27 cellular contexts compared by ENCODE assay signal in the genomic region with DNA sequence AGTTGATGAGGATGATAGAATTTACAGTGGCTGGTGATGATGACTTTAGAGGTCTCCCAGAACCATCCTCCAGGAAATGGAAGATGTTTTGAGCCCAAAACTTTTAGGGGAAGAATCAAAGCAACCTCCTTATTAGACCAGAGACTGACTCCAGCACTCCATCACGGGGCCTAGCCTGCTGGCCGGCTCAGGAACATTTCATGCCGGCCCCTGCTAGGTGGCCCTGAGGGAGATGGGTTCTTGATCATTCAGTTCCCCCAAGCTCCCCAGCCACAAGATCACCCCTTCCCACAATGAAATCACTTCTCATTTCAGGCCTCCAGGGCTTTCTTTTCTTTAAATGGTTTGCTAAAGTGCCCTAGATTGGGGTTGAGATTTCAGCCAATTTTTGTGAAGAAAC.
"Had no signal": no experiment of that assay in that cellular context is flagged by ENCODE, and none has a peak within 500 bp of the region (broad histone marks: within the 10 kb centered on the region; RNA-seq: fewer than 3 reads in every experiment).

No MANE protein-coding gene starts in this region.

- H3K4me1 Mint-ChIP-seq: stimulated activated effector memory CD8-positive, alpha-beta T cell treated with anti-CD3 and anti-CD28 coated beads, Interleukin-12 subunit alpha, Interleukin-12 subunit beta, amount 100 ng/mL, for 72 hours; stimulated activated memory B cell treated with anti-CD40 and anti-IgM and Interleukin-4, amounts not matched to agents 10 μg/mL and 1 μg/mL and 100 μg/mL, for 72 hours; stimulated activated naive B cell treated with anti-CD40 and anti-IgM and Interleukin-4, amounts not matched to agents 10 μg/mL and 1 μg/mL and 100 μg/mL, for 72 hours; stimulated activated naive CD8-positive, alpha-beta T cell treated with anti-CD3 and anti-CD28 coated beads, Interleukin-15, amount 100 ng/mL, for 72 hours had no signal

- ATAC-seq: stimulated activated effector memory CD8-positive, alpha-beta T cell treated with anti-CD3 and anti-CD28 coated beads, Interleukin-12 subunit alpha, Interleukin-12 subunit beta, amount 100 ng/mL, for 72 hours; stimulated activated memory B cell treated with anti-CD40 and anti-IgM and Interleukin-4, amounts not matched to agents 10 μg/mL and 1 μg/mL and 100 μg/mL, for 72 hours; stimulated activated naive B cell treated with anti-CD40 and anti-IgM and Interleukin-4, amounts not matched to agents 10 μg/mL and 1 μg/mL and 100 μg/mL, for 72 hours; stimulated activated naive CD8-positive, alpha-beta T cell treated with anti-CD3 and anti-CD28 coated beads, Interleukin-15, amount 100 ng/mL, for 72 hours; stimulated activated naive CD8-positive, alpha-beta T cell treated with anti-CD3 and anti-CD28 coated beads, Interleukin-15, Interleukin-2, amounts not matched to agents 100 U/mL and 50 U/mL, for 24 hours; upper lobe of right lung had no signal

- H3K9me3 Mint-ChIP-seq: stimulated activated effector memory CD8-positive, alpha-beta T cell treated with anti-CD3 and anti-CD28 coated beads, Interleukin-12 subunit alpha, Interleukin-12 subunit beta, amount 100 ng/mL, for 72 hours; stimulated activated memory B cell treated with anti-CD40 and anti-IgM and Interleukin-4, amounts not matched to agents 10 μg/mL and 1 μg/mL and 100 μg/mL, for 72 hours; stimulated activated naive B cell treated with anti-CD40 and anti-IgM and Interleukin-4, amounts not matched to agents 10 μg/mL and 1 μg/mL and 100 μg/mL, for 72 hours; stimulated activated naive CD8-positive, alpha-beta T cell treated with anti-CD3 and anti-CD28 coated beads, Interleukin-15, amount 100 ng/mL, for 72 hours; stimulated activated naive CD8-positive, alpha-beta T cell treated with anti-CD3 and anti-CD28 coated beads, Interleukin-15, Interleukin-2, amounts not matched to agents 100 ng/mL and 50 ng/mL, for 24 hours; type B pancreatic cell had no signal

- H3K36me3 Mint-ChIP-seq: stimulated activated effector memory CD8-positive, alpha-beta T cell treated with anti-CD3 and anti-CD28 coated beads, Interleukin-12 subunit alpha, Interleukin-12 subunit beta, amount 100 ng/mL, for 72 hours; stimulated activated memory B cell treated with anti-CD40 and anti-IgM and Interleukin-4, amounts not matched to agents 10 μg/mL and 1 μg/mL and 100 μg/mL, for 72 hours; stimulated activated naive B cell treated with anti-CD40 and anti-IgM and Interleukin-4, amounts not matched to agents 10 μg/mL and 1 μg/mL and 100 μg/mL, for 72 hours; type B pancreatic cell had no signal

- H3K9me3 ChIP-seq: suprapubic skin, testis, thoracic aorta, thyroid gland, tibial artery, tibial nerve, transverse colon, upper lobe of left lung, upper lobe of right lung, uterus, vagina had no signal

- H3K4me3 ChIP-seq: suprapubic skin, testis, thoracic aorta, thyroid gland, tibial artery, tibial nerve, transverse colon, upper lobe of left lung, upper lobe of right lung, uterus, vagina had no signal

- H3K36me3 ChIP-seq: suprapubic skin, thoracic aorta, thyroid gland, tibial artery, tibial nerve, transverse colon, upper lobe of left lung, upper lobe of right lung, uterus, vagina had no signal

- H3K4me1 ChIP-seq: testis, thyroid gland, tibial artery, tibial nerve, transverse colon, upper lobe of left lung, upper lobe of right lung, uterus, vagina had no signal

- H3K27ac ChIP-seq: suprapubic skin, testis, thoracic aorta, thyroid gland, tibial artery, tibial nerve, transverse colon, upper lobe of left lung, upper lobe of right lung, uterus, vagina had no signal

- H3K27ac Mint-ChIP-seq: stimulated activated effector memory CD8-positive, alpha-beta T cell treated with anti-CD3 and anti-CD28 coated beads, Interleukin-12 subunit alpha, Interleukin-12 subunit beta, amount 100 ng/mL, for 72 hours; stimulated activated memory B cell treated with anti-CD40 and anti-IgM and Interleukin-4, amounts not matched to agents 10 μg/mL and 1 μg/mL and 100 μg/mL, for 72 hours; stimulated activated naive B cell treated with anti-CD40 and anti-IgM and Interleukin-4, amounts not matched to agents 10 μg/mL and 1 μg/mL and 100 μg/mL, for 72 hours; stimulated activated naive CD8-positive, alpha-beta T cell treated with anti-CD3 and anti-CD28 coated beads, Interleukin-15, Interleukin-2, amounts not matched to agents 100 ng/mL and 50 ng/mL, for 24 hours; type B pancreatic cell had no signal

- H3K27me3 ChIP-seq: testis, thyroid gland, tibial nerve, transverse colon, upper lobe of left lung, upper lobe of right lung, uterus, vagina had no signal

- H3K4me3 Mint-ChIP-seq: stimulated activated effector memory CD8-positive, alpha-beta T cell treated with anti-CD3 and anti-CD28 coated beads, Interleukin-12 subunit alpha, Interleukin-12 subunit beta, amount 100 ng/mL, for 72 hours; stimulated activated memory B cell treated with anti-CD40 and anti-IgM and Interleukin-4, amounts not matched to agents 10 μg/mL and 1 μg/mL and 100 μg/mL, for 72 hours; stimulated activated naive B cell treated with anti-CD40 and anti-IgM and Interleukin-4, amounts not matched to agents 10 μg/mL and 1 μg/mL and 100 μg/mL, for 72 hours; stimulated activated naive CD8-positive, alpha-beta T cell treated with anti-CD3 and anti-CD28 coated beads, Interleukin-15, amount 100 ng/mL, for 72 hours; stimulated activated naive CD8-positive, alpha-beta T cell treated with anti-CD3 and anti-CD28 coated beads, Interleukin-15, Interleukin-2, amounts not matched to agents 100 ng/mL and 50 ng/mL, for 24 hours; type B pancreatic cell had no signal

- DNase-seq: stimulated activated CD4-positive, alpha-beta T cell treated with anti-CD3 and anti-CD28 coated beads, Interleukin-2, amount 100 ng/mL, for 48 hours; stimulated activated CD4-positive, alpha-beta T cell treated with anti-CD3 and anti-CD28 coated beads, Interleukin-4, amount 100 ng/mL, for 1 hour; stimulated activated CD4-positive, alpha-beta T cell treated with anti-CD3 and anti-CD28 coated beads, Interleukin-4, amount 100 ng/mL, for 24 hours; stimulated activated CD4-positive, alpha-beta T cell treated with anti-CD3 and anti-CD28 coated beads, Interleukin-4, amount 100 ng/mL, for 4 hours; stimulated activated CD8-positive, alpha-beta memory T cell treated with anti-CD3 and anti-CD28 coated beads, Interleukin-4, amount 100 ng/mL, for 48 hours; stimulated activated naive B cell treated with anti-CD40 and anti-IgM and Interleukin-4, amounts not matched to agents 10 μg/mL and 1 μg/mL and 100 μg/mL, for 72 hours; stimulated activated naive CD4-positive, alpha-beta T cell; stimulated activated naive CD4-positive, alpha-beta T cell treated with Interleukin-2 at 50 U/mL for 16 hours; stimulated activated naive CD8-positive, alpha-beta T cell treated with anti-CD3 and anti-CD28 coated beads, Interleukin-15, amount 100 ng/mL, for 72 hours; stimulated activated naive CD8-positive, alpha-beta T cell treated with anti-CD3 and anti-CD28 coated beads, Interleukin-15, Interleukin-2, amounts not matched to agents 100 U/mL and 50 U/mL, for 24 hours; substantia nigra; testis; thyroid gland; tibial artery; transverse colon; trophoblast cell; upper lobe of right lung; uterus had no signal
